In genomic region chr19:4547303-4548237, GRCh38 we compare ENCODE assay signal across 10 cellular contexts. TPM values are rescaled to one million over a fixed set of nuclear protein-coding genes. Genes with fewer than 3 reads are reported as not detected.
DNase-seq lines count a peak whose midpoint lies in the region; ATAC-seq, FAIRE-seq and TF ChIP-seq lines count a peak whose summit lies in the region.
"Had no signal": no experiment of that assay in that cellular context is flagged by ENCODE, and none has a peak within 500 bp of the region (broad histone marks: within the 10 kb centered on the region; RNA-seq: fewer than 3 reads in every experiment).

No MANE protein-coding gene starts in this region.

- SMC1A ChIA-PET in GM12878 (lab: Charles Lee; ENCODE audit: uncharacterized antibody, unreplicated experiment), result interaction anchor here (1.4 kb wide), 1 partner anchor 89 kb away, joined by 4 read pairs; no protein-coding TSS in a partner anchor

- CTCF ChIA-PET in GM12878 (lab: Yijun Ruan, JAX), result interaction anchor here (0.6 to 2.1 kb wide), 4 partner anchors 9 to 89 kb away, joined by 3 to 8 read pairs (median 6); partner anchors contain the start of gene PLIN5

- in situ Hi-C loops in GM12878 (cut with MboI), result no loop called here

- H3F3A ChIP-seq in neural cell (ENCODE audit: insufficient read depth, low read length, poor library complexity, severe bottlenecking), result no peaks in the 10 kb centered on the region

- H3K79me2 ChIP-seq in GM12878 (ENCODE audit: control insufficient read depth, insufficient read depth, low read length) (no peaks in the 10 kb centered on the region), neural cell (replicated peaks; ENCODE audit: insufficient read depth, low read length) (no peaks in the 10 kb centered on the region)

- no TSS peak for BruUV-seq in GM12878 (replicated peaks; lab: Mats Ljungman, UMichigan)

- TF ChIP-seq CTCF in LNCaP clone FGC (IDR thresholded peaks at IDR 0.05; ENCODE audit: control insufficient read depth, extremely low read depth, insufficient read depth), result peak; percentile 49
- TF ChIP-seq CTCF in GM12878 (IDR thresholded peaks at IDR 0.05 in 2 of 3, conservative IDR thresholded peaks at IDR 0.05 in 1 of 3; ENCODE audit: control insufficient read depth in 2 of 3, extremely low read depth in 1 of 3, insufficient read depth in 1 of 3, low read depth in 3 of 3, low read length in 3 of 3), result peak; percentile 33 to 57 (median 39); a peak in 4 of 6 replicates
- peak; percentile 19 for TF ChIP-seq CTCF in neural cell (IDR thresholded peaks at IDR 0.05; ENCODE audit: poor library complexity, severe bottlenecking)

- no peak overlapping the region for H3K4me3 ChIP-seq in LNCaP clone FGC (ENCODE audit: low read depth, low read length)
- H3K4me3 ChIP-seq in GM12878, result no peak overlapping the region
- no peak overlapping the region for H3K4me3 ChIP-seq in neural cell (ENCODE audit: low read length)

- no peak for TF ChIP-seq RAD21 in GM12878 (IDR thresholded peaks at IDR 0.05; ENCODE audit: insufficient read depth, low read depth, low read length)
- no peak for TF ChIP-seq RAD21 in neural cell (conservative IDR thresholded peaks at IDR 0.05)

- TF ChIP-seq EP300 in GM12878 (IDR thresholded peaks at IDR 0.05; ENCODE audit: borderline replicate concordance in 1 of 2, control insufficient read depth in 1 of 2, low read depth in 2 of 2, low read length in 2 of 2) (no peak), neural cell (conservative IDR thresholded peaks at IDR 0.05; ENCODE audit: poor library complexity, severe bottlenecking) (no peak)

- TF ChIP-seq POLR2A in GM12878 (IDR thresholded peaks at IDR 0.05; ENCODE audit: low read depth, low read length), result no peak

- H3K36me3 ChIP-seq in GM12878 (ENCODE audit: control insufficient read depth in 2 of 2, insufficient read depth in 2 of 2, low read length in 1 of 2), result no peaks in the 10 kb centered on the region
- H3K36me3 ChIP-seq in neural cell (ENCODE audit: insufficient read depth, low read length), result peaks cover 12% of the 10 kb centered on the region

- DNase-seq in DMS 273 (lab: John Stamatoyannopoulos, UW; ENCODE audit: unreplicated experiment), result peak; percentile 52
- no peak for DNase-seq in DMS 273 treated with DMSO at 0.1 percent for 48 hours (lab: John Stamatoyannopoulos, UW)
- peak; percentile 25 for DNase-seq in LNCaP clone FGC (ENCODE audit: low read depth)
- DNase-seq in GM12878 (ENCODE audit: low read depth, low spot score), result no peak
- DNase-seq in pons (ENCODE audit: low spot score), result no peak
- DNase-seq: NCI-H1930 had no signal

- ATAC-seq in GM12878 (peak; percentile 66), HG03354 (IDR thresholded peaks at IDR 0.05; ENCODE audit: poor library complexity, severe bottlenecking, unreplicated experiment) (no peak), HG02623 (IDR thresholded peaks at IDR 0.05; ENCODE audit: unreplicated experiment) (no peak)

- no peaks in the 10 kb centered on the region for H3K4me1 ChIP-seq in GM12878 (ENCODE audit: control insufficient read depth, insufficient read depth, low read length)

- POLR2A ChIA-PET in GM12878 (lab: Charles Lee), result no interaction called here

- H3K4me2 ChIP-seq in GM12878 (ENCODE audit: control insufficient read depth, insufficient read depth) (no peak overlapping the region), neural cell (ENCODE audit: low read length) (no peak overlapping the region)

- H3K27ac ChIP-seq in GM12878 (ENCODE audit: control insufficient read depth, insufficient read depth) (no peak overlapping the region), neural cell (ENCODE audit: low read length) (no peak overlapping the region)

- intact Hi-C loops in GM12878 (cut with micrococcal nuclease; ENCODE audit: unreplicated experiment), result no loop called here

- no peaks in the 10 kb centered on the region for H3K9me3 ChIP-seq in GM12878 (replicated peaks; ENCODE audit: control insufficient read depth, insufficient read depth, low read length)
- H3K9me3 ChIP-seq in neural cell (ENCODE audit: low read length), result no peaks in the 10 kb centered on the region

- H3K27me3 ChIP-seq in GM12878 (replicated peaks in 1 of 2; ENCODE audit: control insufficient read depth in 2 of 2, insufficient read depth in 2 of 2, low read length in 1 of 2) (no peaks in the 10 kb centered on the region), neural cell (ENCODE audit: insufficient read depth, low read depth, low read length) (no peaks in the 10 kb centered on the region)

- no peak overlapping the region for H3K9ac ChIP-seq in GM12878 (ENCODE audit: control insufficient read depth, insufficient read depth, low read length)
- no peak overlapping the region for H3K9ac ChIP-seq in neural cell (ENCODE audit: low read length)

- H2AFZ ChIP-seq in GM12878 (ENCODE audit: control insufficient read depth, low read depth, low read length) (no peak overlapping the region), neural cell (ENCODE audit: low read depth, low read length) (no peak overlapping the region)

- H3K9me2 ChIP-seq in neural cell (ENCODE audit: insufficient read depth, low read length), result no peaks in the 10 kb centered on the region

- RAD21 ChIA-PET in GM12878 (lab: Charles Lee; ENCODE audit: unreplicated experiment), result no interaction called here

- FAIRE-seq in GM12878 (lab: Jason Lieb, UNC), result no peak
- FAIRE-seq: A204.1 had no signal

- no peaks in the 10 kb centered on the region for H4K20me1 ChIP-seq in GM12878 (ENCODE audit: control insufficient read depth, insufficient read depth)
- H4K20me1 ChIP-seq in neural cell (ENCODE audit: insufficient read depth), result no peaks in the 10 kb centered on the region

- 60% methylated on average over 28 of the region's 32 CpGs for WGBS in GM12878 (ENCODE audit: insufficient coverage, insufficient replicate concordance, low lambda C conversion rate, missing lambda C conversion rate)

RNA-seq across cellular contexts. Expression of gene LRG1, which starts 7.7 kb away (rescaled TPM):
- total RNA-seq in GM12878 (2013; cell fraction: nucleolus; rRNA removed), result 0.69 and 1.4 TPM in 2 replicates
- 0.44 and 0.62 TPM in 2 replicates for total RNA-seq in GM12878 (2014; rRNA removed)
- total RNA-seq in GM12878 (2014; rRNA removed; fragmentation: Illumina TruSeq; extraction: Trizol), result 0.51 and 0.63 TPM in 2 replicates
- 1.1 and 1.2 TPM in 2 replicates for total RNA-seq in GM12878 (2021)
- 0.31 TPM for polyA plus RNA-seq in GM12878 (2011; ENCODE audit: low read depth)
- polyA plus RNA-seq in GM12878 (2011; rRNA removed), result 2.5 and 4.7 TPM in 2 replicates
- polyA plus RNA-seq in GM12878 (2011; cell fraction: cytosol; rRNA removed), result 6.4 and 7.8 TPM in 2 replicates
- 1.4 and 1.6 TPM in 2 replicates for polyA plus RNA-seq in GM12878 (2011; cell fraction: nucleus; rRNA removed)
- 0.89 and 0.93 TPM in 2 replicates for polyA plus RNA-seq in GM12878 (2012)
- polyA plus RNA-seq in GM12878 (2014; fragmentation: Illumina TruSeq; extraction: Trizol), result 0.13 and 0.53 TPM in 2 replicates
- under 1 TPM; 0.29 to 0.31 TPM for polyA plus RNA-seq in GM12878 (2014; fragmentation: Nextera tagmentation; extraction: Ambion mirVana)
- polyA plus RNA-seq in GM12878 (2014; rRNA removed), result 1.0 and 1.6 TPM in 2 replicates
- under 1 TPM; 0.43 TPM for polyA plus RNA-seq in GM12878 (2016; fragmentation: Nextera tagmentation; extraction: Ambion mirVana)
- 1.8 and 4.3 TPM in 2 replicates for polyA minus RNA-seq in GM12878 (2011; rRNA and poly(A)+ RNA removed)
- 1.5 and 1.7 TPM in 2 replicates for polyA minus RNA-seq in GM12878 (2011; cell fraction: cytosol; rRNA and poly(A)+ RNA removed)
- polyA minus RNA-seq in GM12878 (2011; cell fraction: nucleus; rRNA and poly(A)+ RNA removed), result 0.85 and 1.1 TPM in 2 replicates
- not detected in 2 replicates for polyA plus RNA-seq in neural cell
- polyA minus RNA-seq in neural cell, result 0.49 and 0.58 TPM in 2 replicates

RNA-seq across cellular contexts. Expression of gene SEMA6B, which starts 11.9 kb away (rescaled TPM):
- total RNA-seq in GM12878 (2013; cell fraction: nucleolus; rRNA removed), result not detected in 2 replicates
- total RNA-seq in GM12878 (2014; rRNA removed), result not detected in 2 replicates
- not detected in 2 replicates for total RNA-seq in GM12878 (2014; rRNA removed; fragmentation: Illumina TruSeq; extraction: Trizol)
- total RNA-seq in GM12878 (2021), result 0.08 and 0.13 TPM in 2 replicates
- not detected for polyA plus RNA-seq in GM12878 (2011; ENCODE audit: low read depth)
- not detected in 2 replicates for polyA plus RNA-seq in GM12878 (2011; rRNA removed)
- polyA plus RNA-seq in GM12878 (2011; cell fraction: cytosol; rRNA removed), result 0.03 and 0.10 TPM in 2 replicates
- 0.04 and 0.12 TPM in 2 replicates for polyA plus RNA-seq in GM12878 (2011; cell fraction: nucleus; rRNA removed)
- 0.06 TPM in 1 of 2 replicates, not detected in the other for polyA plus RNA-seq in GM12878 (2012)
- polyA plus RNA-seq in GM12878 (2014; fragmentation: Illumina TruSeq; extraction: Trizol), result not detected in 2 replicates
- polyA plus RNA-seq in GM12878 (2014; fragmentation: Nextera tagmentation; extraction: Ambion mirVana), result not detected
- polyA plus RNA-seq in GM12878 (2014; rRNA removed), result not detected in 2 replicates
- not detected for polyA plus RNA-seq in GM12878 (2016; fragmentation: Nextera tagmentation; extraction: Ambion mirVana)
- not detected in 2 replicates for polyA minus RNA-seq in GM12878 (2011; rRNA and poly(A)+ RNA removed)
- polyA minus RNA-seq in GM12878 (2011; cell fraction: cytosol; rRNA and poly(A)+ RNA removed), result not detected in 2 replicates
- polyA minus RNA-seq in GM12878 (2011; cell fraction: nucleus; rRNA and poly(A)+ RNA removed), result not detected in 2 replicates
- 21.6 and 27.1 TPM in 2 replicates for polyA plus RNA-seq in neural cell
- polyA minus RNA-seq in neural cell, result 59.7 and 71.8 TPM in 2 replicates

RNA-seq across cellular contexts. Expression of gene PLIN5, which starts 12.5 kb away (rescaled TPM):
- total RNA-seq in GM12878 (2013; cell fraction: nucleolus; rRNA removed), result 0.39 and 0.79 TPM in 2 replicates
- total RNA-seq in GM12878 (2014; rRNA removed), result not detected in 2 replicates
- not detected in 2 replicates for total RNA-seq in GM12878 (2014; rRNA removed; fragmentation: Illumina TruSeq; extraction: Trizol)
- 0.11 and 0.15 TPM in 2 replicates for total RNA-seq in GM12878 (2021)
- polyA plus RNA-seq in GM12878 (2011; ENCODE audit: low read depth), result not detected
- 0.20 and 0.33 TPM in 2 replicates for polyA plus RNA-seq in GM12878 (2011; rRNA removed)
- 0.21 and 0.28 TPM in 2 replicates for polyA plus RNA-seq in GM12878 (2011; cell fraction: cytosol; rRNA removed)
- polyA plus RNA-seq in GM12878 (2011; cell fraction: nucleus; rRNA removed), result 0.58 and 0.69 TPM in 2 replicates
- 0.14 and 0.26 TPM in 2 replicates for polyA plus RNA-seq in GM12878 (2012)
- not detected in 2 replicates for polyA plus RNA-seq in GM12878 (2014; fragmentation: Illumina TruSeq; extraction: Trizol)
- not detected for polyA plus RNA-seq in GM12878 (2014; fragmentation: Nextera tagmentation; extraction: Ambion mirVana)
- polyA plus RNA-seq in GM12878 (2014; rRNA removed), result not detected in 2 replicates
- polyA plus RNA-seq in GM12878 (2016; fragmentation: Nextera tagmentation; extraction: Ambion mirVana), result not detected
- 0.36 TPM in 1 of 2 replicates, not detected in the other for polyA minus RNA-seq in GM12878 (2011; rRNA and poly(A)+ RNA removed)
- polyA minus RNA-seq in GM12878 (2011; cell fraction: cytosol; rRNA and poly(A)+ RNA removed), result not detected in 2 replicates
- polyA minus RNA-seq in GM12878 (2011; cell fraction: nucleus; rRNA and poly(A)+ RNA removed), result 0.36 TPM in 1 of 2 replicates, not detected in the other
- polyA plus RNA-seq in neural cell, result 1.0 and 1.3 TPM in 2 replicates
- 0.35 and 1.2 TPM in 2 replicates for polyA minus RNA-seq in neural cell

RNA-seq across cellular contexts. Expression of gene PLIN4, which starts 29.3 kb away (rescaled TPM):
- total RNA-seq in GM12878 (2013; cell fraction: nucleolus; rRNA removed), result 0.07 and 0.15 TPM in 2 replicates
- total RNA-seq in GM12878 (2014; rRNA removed) (0.05 and 0.06 TPM in 2 replicates), GM12878 (2014; rRNA removed; fragmentation: Illumina TruSeq; extraction: Trizol) (0.04 and 0.05 TPM in 2 replicates), GM12878 (2021) (0.08 and 0.10 TPM in 2 replicates)
- 0.18 TPM for polyA plus RNA-seq in GM12878 (2011; ENCODE audit: low read depth)
- polyA plus RNA-seq in GM12878 (2011; rRNA removed) (0.01 TPM in 2 replicates), GM12878 (2014; fragmentation: Illumina TruSeq; extraction: Trizol) (0.01 and 0.08 TPM in 2 replicates), GM12878 (2014; fragmentation: Nextera tagmentation; extraction: Ambion mirVana) (not detected), GM12878 (2014; rRNA removed) (0.04 and 0.14 TPM in 2 replicates), GM12878 (2016; fragmentation: Nextera tagmentation; extraction: Ambion mirVana) (under 1 TPM; 0.09 to 0.11 TPM), neural cell (not detected in 2 replicates)
- 0.03 and 0.07 TPM in 2 replicates for polyA plus RNA-seq in GM12878 (2011; cell fraction: cytosol; rRNA removed)
- 0.19 and 0.25 TPM in 2 replicates for polyA plus RNA-seq in GM12878 (2011; cell fraction: nucleus; rRNA removed)
- 0.48 and 0.69 TPM in 2 replicates for polyA plus RNA-seq in GM12878 (2012)
- not detected in 2 replicates for polyA minus RNA-seq in GM12878 (2011; rRNA and poly(A)+ RNA removed)
- polyA minus RNA-seq in GM12878 (2011; cell fraction: cytosol; rRNA and poly(A)+ RNA removed), result not detected in 2 replicates
- 0.10 TPM in 1 of 2 replicates, not detected in the other for polyA minus RNA-seq in GM12878 (2011; cell fraction: nucleus; rRNA and poly(A)+ RNA removed)
- polyA minus RNA-seq in neural cell, result under 0.01 and 0.12 TPM in 2 replicates

Comparison
In these comparisons a context has a peak if more than half of its experiments do, and no peak if none do; other contexts are left out.
1. DNase-seq: peak in DMS 273 (single experiment) and LNCaP clone FGC (single experiment); none in DMS 273 treated with DMSO at 0.1 percent for 48 hours (single experiment), GM12878 (single experiment) and pons (single experiment).
2. RNA of gene SEMA6B, which starts 11.9 kb away (polyA plus RNA-seq): 21.6 to 27.1 TPM in neural cell; 0.03 to 0.12 TPM in GM12878; every median in the first group is over 10 times any median in the second.
3. Peak in every context shown above with its lines, with median percentiles within 50 percentile points of each other: CTCF ChIP-seq.